ENCODE assay signal across 8 cellular contexts in the genomic region with DNA sequence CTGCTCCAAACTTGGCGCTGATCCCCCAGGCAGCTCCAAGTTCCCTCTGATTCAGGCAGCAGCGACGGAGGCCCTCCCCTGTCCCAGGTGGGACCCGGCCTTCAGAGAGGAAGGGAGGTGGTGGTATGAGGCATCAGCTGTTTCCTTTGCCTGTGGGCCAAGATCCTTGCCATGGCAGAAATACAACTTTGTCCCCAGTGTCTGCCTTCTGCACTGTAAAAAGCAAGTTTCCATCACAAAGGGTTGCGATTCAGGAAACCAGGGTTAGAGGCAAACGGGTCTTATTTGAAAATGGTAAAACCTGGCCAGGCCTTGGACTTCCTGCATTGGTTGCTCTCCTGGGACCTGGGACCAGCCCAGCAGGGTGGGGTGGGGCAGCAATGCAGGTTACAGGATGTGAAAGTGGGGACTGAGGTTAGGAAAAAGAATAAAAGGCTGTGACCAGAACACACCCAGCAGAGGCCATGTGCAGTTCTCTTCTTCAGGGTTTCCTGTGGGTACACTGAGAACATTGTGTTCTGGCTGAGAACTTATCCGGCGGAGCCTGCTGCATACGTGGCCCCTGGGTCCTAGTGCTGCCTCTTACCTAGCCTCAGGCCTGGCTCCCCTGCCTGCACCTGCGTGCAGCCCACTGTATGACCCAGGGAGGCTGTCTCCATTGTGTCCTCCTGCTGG. TPM values are rescaled to one million over a fixed set of nuclear protein-coding genes. Genes with fewer than 3 reads are reported as not detected.
DNase-seq lines count a peak whose midpoint lies in the region; ATAC-seq and TF ChIP-seq lines count a peak whose summit lies in the region.

No MANE protein-coding gene starts in this region.

- H3K4me1 Mint-ChIP-seq in Calu3 (ENCODE audit: low read depth, unreplicated experiment) (peaks cover 65% of the 10 kb centered on the region), chondrocyte (ENCODE audit: low read depth) (peaks cover 74% of the 10 kb centered on the region)

- H3K27ac ChIP-seq in lower lobe of right lung, result peak overlapping the region; percentile 92

- no peaks in the 10 kb centered on the region for H3K36me3 ChIP-seq in lower lobe of right lung

- intact Hi-C loops in Calu3 (cut with micrococcal nuclease; ENCODE audit: unreplicated experiment) (no loop called here), lower lobe of right lung (cut with DNase I) (no loop called here)

- H3K27me3 Mint-ChIP-seq in Calu3 (ENCODE audit: unreplicated experiment), result no peaks in the 10 kb centered on the region
- no peaks in the 10 kb centered on the region for H3K27me3 Mint-ChIP-seq in chondrocyte (ENCODE audit: low read depth)

- peak overlapping the region; percentile 91 for H3K27ac Mint-ChIP-seq in Calu3 (ENCODE audit: unreplicated experiment)
- H3K27ac Mint-ChIP-seq in chondrocyte (ENCODE audit: unreplicated experiment), result peak overlapping the region; percentile 94

- H3K27me3 ChIP-seq in lower lobe of right lung (ENCODE audit: low read depth), result no peaks in the 10 kb centered on the region

- H3K9me3 Mint-ChIP-seq in Calu3 (ENCODE audit: low read depth, unreplicated experiment) (no peaks in the 10 kb centered on the region), chondrocyte (ENCODE audit: low read depth) (no peaks in the 10 kb centered on the region)

- TF ChIP-seq CTCF in Calu3 (IDR thresholded peaks at IDR 0.05; ENCODE audit: unreplicated experiment) (no peak), chondrocyte (IDR thresholded peaks at IDR 0.05) (no peak), lower lobe of right lung (IDR thresholded peaks at IDR 0.05) (no peak)

- BruUV-seq in Calu3 (replicated peaks; lab: Mats Ljungman, UMichigan), result no TSS peak

- H3K4me1 ChIP-seq in lower lobe of right lung, result peaks cover 93% of the 10 kb centered on the region

- peak; percentile 75 for ATAC-seq in GM21367 (IDR thresholded peaks at IDR 0.05; ENCODE audit: unreplicated experiment)
- peak; percentile 92 to 93 for ATAC-seq in activated CD4-positive, CD25-positive, alpha-beta regulatory T cell treated with anti-CD3 and anti-CD28 coated beads, Interleukin-2, amount 50 U/mL, for 24 hours
- ATAC-seq in lower lobe of right lung, result peak; percentile 93 to 94

- peaks cover 37% of the 10 kb centered on the region for H3K36me3 Mint-ChIP-seq in Calu3 (ENCODE audit: insufficient read depth, unreplicated experiment)
- H3K36me3 Mint-ChIP-seq in chondrocyte (ENCODE audit: low read depth), result no peaks in the 10 kb centered on the region

- H3K4me3 ChIP-seq in lower lobe of right lung, result peak overlapping the region; percentile 25

- no peaks in the 10 kb centered on the region for H3K9me3 ChIP-seq in lower lobe of right lung

- DNase-seq in Calu3 (peak; percentile 90), HT1080 (ENCODE audit: low read depth) (peak; percentile 24), chondrocyte (ENCODE audit: low spot score) (peak; percentile 39), lower lobe of right lung (peak; percentile 87), DMS79 treated with DMSO at 0.1 percent for 48 hours (lab: John Stamatoyannopoulos, UW) (no peak)
- DNase-seq in stimulated activated CD4-positive, alpha-beta T cell treated with anti-CD3 and anti-CD28 coated beads, TNF-alpha, amount 100 ng/mL, for 48 hours (ENCODE audit: low read depth in 3 of 3), result peak in 2 of 3 donors; percentile 59 to 62

- CTCF ChIA-PET in Calu3 (lab: Charles Lee), result interaction anchor here (0.6 to 1.5 kb wide), 8 partner anchors 12 to 334 kb away, joined by 3 to 7 read pairs (median 4); a partner anchor contains a TSS

- H3K4me3 Mint-ChIP-seq in Calu3 (ENCODE audit: low read depth, unreplicated experiment) (peak overlapping the region; percentile 32), chondrocyte (ENCODE audit: unreplicated experiment) (peak overlapping the region; percentile 48)

RNA-seq across cellular contexts. Expression of a gene that starts 25.1 kb away (rescaled TPM):
- total RNA-seq in Calu3 (2022) (294 and 326 TPM in 2 replicates), chondrocyte (68.5 to 241 TPM (median 227 TPM) in 3 replicates), lower lobe of right lung (161 TPM)
- total RNA-seq in HT1080 (2014; rRNA removed; shearing (Covaris generic)), result 13.0 and 16.1 TPM in 2 replicates
- polyA plus RNA-seq in HT1080 (2015; cell fraction: cytosol; rRNA removed), result 114 and 121 TPM in 2 replicates
- polyA plus RNA-seq in HT1080 (2015; cell fraction: nucleus; rRNA removed), result 143 and 155 TPM in 2 replicates

RNA-seq across cellular contexts. Expression of a gene that starts 32.5 kb away (rescaled TPM):
- total RNA-seq in Calu3 (2022), result 51.3 and 59.3 TPM in 2 replicates
- total RNA-seq in HT1080 (2014; rRNA removed; shearing (Covaris generic)), result 17.4 and 24.3 TPM in 2 replicates
- polyA plus RNA-seq in HT1080 (2015; cell fraction: cytosol; rRNA removed), result 26.4 and 28.3 TPM in 2 replicates
- 35.2 and 46.8 TPM in 2 replicates for polyA plus RNA-seq in HT1080 (2015; cell fraction: nucleus; rRNA removed)
- total RNA-seq in chondrocyte, result 31.6 to 36.8 TPM (median 35.4 TPM) in 3 replicates
- total RNA-seq in lower lobe of right lung, result 23.9 TPM

RNA-seq across cellular contexts. Expression of a gene that starts 32.8 kb away (rescaled TPM):
- total RNA-seq in Calu3 (2022) (118 and 119 TPM in 2 replicates), chondrocyte (48.5 to 54.4 TPM (median 52.9 TPM) in 3 replicates), lower lobe of right lung (113 TPM)
- 37.2 and 44.2 TPM in 2 replicates for total RNA-seq in HT1080 (2014; rRNA removed; shearing (Covaris generic))
- polyA plus RNA-seq in HT1080 (2015; cell fraction: cytosol; rRNA removed), result 72.1 and 80.6 TPM in 2 replicates
- 19.6 and 26.2 TPM in 2 replicates for polyA plus RNA-seq in HT1080 (2015; cell fraction: nucleus; rRNA removed)
